Comparison of ENCODE assay signal across 22 cellular contexts in the genomic region with DNA sequence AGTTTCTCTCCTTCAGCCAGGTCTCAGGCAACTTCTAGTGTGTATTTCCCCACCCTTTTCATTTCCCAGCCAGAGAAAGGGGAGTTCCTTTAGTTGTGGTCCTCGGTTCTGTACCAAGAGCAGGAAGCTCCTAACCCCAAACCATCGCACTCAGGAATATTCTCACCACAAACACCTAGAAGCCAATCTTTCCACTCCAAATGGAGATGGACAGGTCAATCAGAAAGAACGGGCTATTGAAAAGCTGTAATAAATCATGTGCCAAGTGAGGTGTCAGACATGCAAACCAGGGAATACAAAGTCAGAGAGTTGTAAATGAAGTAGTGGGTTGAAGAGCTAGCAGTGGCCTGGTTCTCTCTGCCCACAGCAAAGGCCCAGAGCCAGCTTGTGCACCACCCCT.
"Had no signal": no experiment of that assay in that cellular context is flagged by ENCODE, and none has a peak within 500 bp of the region (broad histone marks: within the 10 kb centered on the region; RNA-seq: fewer than 3 reads in every experiment).

No MANE protein-coding gene starts in this region.

- H3K36me3 ChIP-seq: heart left ventricle, right lobe of liver, suprapubic skin, thyroid gland had no signal

- FAIRE-seq: urothelium cell line had no signal

- H3K4me3 Mint-ChIP-seq: naive B cell; nephron progenitor cell; stimulated activated effector memory CD8-positive, alpha-beta T cell treated with anti-CD3 and anti-CD28 coated beads, Interleukin-12 subunit alpha, Interleukin-12 subunit beta, amount 100 ng/mL, for 72 hours; type B pancreatic cell had no signal

- H3K9me3 Mint-ChIP-seq: naive B cell; nephron progenitor cell; stimulated activated effector memory CD8-positive, alpha-beta T cell treated with anti-CD3 and anti-CD28 coated beads, Interleukin-12 subunit alpha, Interleukin-12 subunit beta, amount 100 ng/mL, for 72 hours had no signal

- H3K27me3 ChIP-seq: dorsolateral prefrontal cortex, right lobe of liver, thyroid gland had no signal

- H3K4me3 ChIP-seq: dorsolateral prefrontal cortex, heart left ventricle, psoas muscle, right lobe of liver, suprapubic skin, thyroid gland had no signal

- H3K9me3 ChIP-seq: heart left ventricle, psoas muscle, right lobe of liver, suprapubic skin, thyroid gland had no signal

- H3K9ac ChIP-seq: parathyroid adenoma had no signal

- H2AFZ ChIP-seq: parathyroid adenoma had no signal

- H3K27ac ChIP-seq: parathyroid adenoma, psoas muscle, right lobe of liver, suprapubic skin, thyroid gland had no signal

- H3K79me2 ChIP-seq: parathyroid adenoma had no signal

- DNase-seq: dorsolateral prefrontal cortex; effector CD8-positive, alpha-beta T cell; foreskin melanocyte; heart left ventricle; hippocampal formation; left colon; left ventricle myocardium superior; mesendoderm; naive B cell; nephron progenitor cell; retina; right lobe of liver; stimulated activated CD4-positive, alpha-beta T cell treated with anti-CD3 and anti-CD28 coated beads, Interleukin-4, amount 100 ng/mL, for 1 hour; stimulated activated CD8-positive, alpha-beta memory T cell treated with anti-CD3 and anti-CD28 coated beads, Interleukin-4, amount 100 ng/mL, for 48 hours; stimulated activated naive CD8-positive, alpha-beta T cell treated with anti-CD3 and anti-CD28 coated beads, Interleukin-15, Interleukin-2, amounts not matched to agents 100 U/mL and 50 U/mL, for 24 hours; thyroid gland had no signal

- H3K36me3 Mint-ChIP-seq: naive B cell, type B pancreatic cell had no signal

- ATAC-seq: left colon; left ventricle myocardium superior; psoas muscle; right lobe of liver; stimulated activated effector memory CD8-positive, alpha-beta T cell treated with anti-CD3 and anti-CD28 coated beads, Interleukin-12 subunit alpha, Interleukin-12 subunit beta, amount 100 ng/mL, for 72 hours; stimulated activated naive CD8-positive, alpha-beta T cell treated with anti-CD3 and anti-CD28 coated beads, Interleukin-15, Interleukin-2, amounts not matched to agents 100 U/mL and 50 U/mL, for 24 hours had no signal

- H3K4me1 ChIP-seq: parathyroid adenoma, right lobe of liver had no signal

- H3K27ac Mint-ChIP-seq: naive B cell, nephron progenitor cell, type B pancreatic cell had no signal
